ENCODE assay signal across 8 cellular contexts in the genomic region with DNA sequence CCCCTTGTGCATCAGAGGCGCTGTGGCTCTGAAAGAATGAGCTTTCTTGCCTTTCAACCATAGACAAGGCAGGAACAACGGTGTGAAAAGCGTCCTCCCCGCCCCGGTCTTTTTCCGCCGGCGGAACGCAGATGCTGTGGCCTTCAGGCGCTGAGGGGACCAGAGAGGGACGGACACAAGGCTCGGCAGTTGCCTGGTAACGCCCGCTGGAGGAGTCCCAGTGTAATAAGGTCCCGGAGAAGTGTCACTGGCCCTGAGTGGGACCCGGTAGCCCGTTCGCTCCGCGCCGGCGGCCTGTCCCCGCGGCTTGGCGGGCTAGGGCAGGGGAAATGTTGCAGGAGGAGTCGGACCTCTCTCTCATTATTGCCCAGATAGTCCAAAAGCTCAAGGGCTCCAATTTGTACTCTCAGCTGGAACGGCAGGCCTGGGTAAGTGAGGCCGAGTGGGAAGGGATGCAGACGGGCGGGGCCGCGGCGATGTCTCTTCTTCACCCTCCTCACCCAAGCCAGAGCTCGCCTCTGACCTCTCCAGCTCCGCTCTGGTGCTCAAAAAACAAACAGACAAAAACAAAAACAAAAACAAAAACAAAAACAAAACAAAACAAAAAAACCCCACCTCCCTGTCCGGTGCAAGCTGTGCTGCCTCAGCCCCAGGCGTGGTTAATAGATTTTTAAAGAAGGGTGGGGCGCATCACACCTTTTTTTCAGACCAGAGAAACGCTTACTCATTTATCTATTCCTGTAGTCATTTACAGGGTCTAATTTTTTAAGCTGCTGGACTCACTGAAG. TPM values are rescaled to one million over a fixed set of nuclear protein-coding genes. Genes with fewer than 3 reads are reported as not detected.
DNase-seq lines count a peak whose midpoint lies in the region; ATAC-seq and TF ChIP-seq lines count a peak whose summit lies in the region.

A gene with protein sequence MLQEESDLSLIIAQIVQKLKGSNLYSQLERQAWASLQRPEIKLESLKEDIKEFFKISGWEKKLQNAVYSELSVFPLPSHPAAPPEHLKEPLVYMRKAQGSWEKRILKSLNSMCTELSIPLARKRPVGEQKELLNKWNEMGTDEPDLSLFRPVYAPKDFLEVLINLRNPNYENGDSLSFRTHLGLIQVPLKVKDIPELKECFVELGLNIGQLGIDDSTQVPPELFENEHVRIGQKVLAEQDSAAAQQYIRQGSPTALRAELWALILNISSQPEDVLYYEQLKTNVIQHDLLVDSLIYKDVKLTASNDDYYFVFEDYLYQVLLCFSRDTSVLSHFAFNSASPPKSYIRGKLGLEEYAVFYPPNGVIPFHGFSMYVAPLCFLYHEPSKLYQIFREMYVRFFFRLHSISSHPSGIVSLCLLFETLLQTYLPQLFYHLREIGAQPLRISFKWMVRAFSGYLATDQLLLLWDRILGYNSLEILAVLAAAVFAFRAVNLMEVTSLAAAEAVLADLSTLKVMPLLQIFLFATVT (plus strand): TSS at position 220 of the 788 bp plus-strand sequence. CDS start 110 bp downstream, at position 330.

- no peaks in the 10 kb centered on the region for H3K27me3 ChIP-seq in GM23338 (ENCODE audit: insufficient read depth)

- H3K27ac ChIP-seq in GM23338 (ENCODE audit: low read depth): peak within 1 kb of the TSS; percentile 67

- H3K27me3 Mint-ChIP-seq in GM23338 (ENCODE audit: insufficient read depth, low read depth, poor library complexity): no peaks in the 10 kb centered on the region
- peaks cover 3% of the 10 kb centered on the region for H3K27me3 Mint-ChIP-seq in activated T-helper 17 cell treated with anti-CD3 and anti-CD28 coated beads, Interleukin-2, amount 50 U/mL, for 72 hours
- no peaks in the 10 kb centered on the region for H3K27me3 Mint-ChIP-seq in natural killer cell (ENCODE audit: low read depth in 2 of 2)

- peak within 1 kb of the TSS; percentile 87 for H3K4me3 ChIP-seq in GM23338

- H3K4me3 Mint-ChIP-seq in GM23338 (peak within 1 kb of the TSS; percentile 94), natural killer cell (peak within 1 kb of the TSS; percentile 98)
- H3K4me3 Mint-ChIP-seq in activated T-helper 17 cell treated with anti-CD3 and anti-CD28 coated beads, Interleukin-2, amount 50 U/mL, for 72 hours: peak within 1 kb of the TSS; percentile 97

- no peaks in the 10 kb centered on the region for H3K79me2 ChIP-seq in GM23338 (replicated peaks; ENCODE audit: insufficient read depth)

- TF ChIP-seq CTCF in GM23338 (conservative IDR thresholded peaks at IDR 0.05; ENCODE audit: low read depth in 2 of 2) (peak in 1 of 2 experiments; percentile 24; a peak in 1 of 4 replicates), natural killer cell (IDR thresholded peaks at IDR 0.05) (no peak)

- H3K9me3 Mint-ChIP-seq in GM23338 (no peaks in the 10 kb centered on the region), natural killer cell (no peaks in the 10 kb centered on the region)
- H3K9me3 Mint-ChIP-seq in activated T-helper 17 cell treated with anti-CD3 and anti-CD28 coated beads, Interleukin-2, amount 50 U/mL, for 72 hours: no peaks in the 10 kb centered on the region

- H3K4me1 Mint-ChIP-seq in GM23338 (peaks cover 9% of the 10 kb centered on the region), natural killer cell (peaks cover 30 to 39% of the 10 kb centered on the region in 2 donors)
- peaks cover 7% of the 10 kb centered on the region for H3K4me1 Mint-ChIP-seq in activated T-helper 17 cell treated with anti-CD3 and anti-CD28 coated beads, Interleukin-2, amount 50 U/mL, for 72 hours

- H4K20me1 ChIP-seq in GM23338 (replicated peaks; ENCODE audit: insufficient read depth): no peaks in the 10 kb centered on the region

- peak; percentile 100 for ATAC-seq in GM23338
- ATAC-seq in activated T-helper 17 cell treated with anti-CD3 and anti-CD28 coated beads, Interleukin-2, amount 50 U/mL, for 72 hours (replicated peaks): peak; percentile 97
- peak; percentile 90 to 97 (median 94) for ATAC-seq in natural killer cell

- no peaks in the 10 kb centered on the region for H3K9me2 ChIP-seq in GM23338 (ENCODE audit: insufficient read depth)

- DNase-seq in Daoy (ENCODE audit: low read depth) (peak; percentile 90), GM23338 (ENCODE audit: low spot score) (peak; percentile 92), Kasumi-1 (lab: John Stamatoyannopoulos, UW) (peak; percentile 93 to 94), RKO (ENCODE audit: low spot score) (peak; percentile 92), fibroblast of peridontal ligament (ENCODE audit: extremely low read depth) (peak; percentile 85), natural killer cell (peak; percentile 81)
- peak; percentile 82 for DNase-seq in stimulated activated naive CD4-positive, alpha-beta T cell treated with Interleukin-2 at 50 U/mL for 16 hours (lab: John Stamatoyannopoulos, UW)

- H3K4me1 ChIP-seq in GM23338 (ENCODE audit: insufficient read depth): peaks cover 6% of the 10 kb centered on the region

- intact Hi-C loops in natural killer cell (cut with micrococcal nuclease): loop anchor here (5.0 kb wide), 3 partner anchors 138 to 433 kb away; a partner anchor contains a TSS

- H3K36me3 ChIP-seq in GM23338 (ENCODE audit: insufficient read depth): no peaks in the 10 kb centered on the region

- H3K36me3 Mint-ChIP-seq in GM23338 (ENCODE audit: low read depth): no peaks in the 10 kb centered on the region
- no peaks in the 10 kb centered on the region for H3K36me3 Mint-ChIP-seq in activated T-helper 17 cell treated with anti-CD3 and anti-CD28 coated beads, Interleukin-2, amount 50 U/mL, for 72 hours (ENCODE audit: low read depth)
- peaks cover 5% of the 10 kb centered on the region for H3K36me3 Mint-ChIP-seq in natural killer cell

- peak within 1 kb of the TSS; percentile 95 for H2AFZ ChIP-seq in GM23338

- H3K27ac Mint-ChIP-seq in GM23338 (peak within 1 kb of the TSS; percentile 58; the same call in 1 of the 2 replicates), natural killer cell (peak within 1 kb of the TSS; percentile 90 to 97)
- peak within 1 kb of the TSS; percentile 96 for H3K27ac Mint-ChIP-seq in activated T-helper 17 cell treated with anti-CD3 and anti-CD28 coated beads, Interleukin-2, amount 50 U/mL, for 72 hours

- peak within 1 kb of the TSS; percentile 76 for H3K4me2 ChIP-seq in GM23338

- H3F3A ChIP-seq in GM23338 (replicated peaks; ENCODE audit: low read depth): no peaks in the 10 kb centered on the region

TF ChIP-seq in GM23338, 12 proteins besides CTCF, POLR2A, EP300 and RAD21 (continues in another document):
- TF ChIP-seq EZH2phosphoT487 (IDR thresholded peaks at IDR 0.05; ENCODE audit: unreplicated experiment) (no peak), JUNB (IDR thresholded peaks at IDR 0.05; ENCODE audit: unreplicated experiment) (no peak), EZH2 (IDR thresholded peaks at IDR 0.05; ENCODE audit: low read depth, unreplicated experiment) (no peak), ZNF114 (CRISPR knock-in tag; IDR thresholded peaks at IDR 0.05) (no peak), POLR2AphosphoS5 (IDR thresholded peaks at IDR 0.05; ENCODE audit: low read depth) (peak; percentile 74; the same call in 1 of the 2 replicates)

RNA-seq across cellular contexts. Expression of the gene that starts here (rescaled TPM):
- total RNA-seq in Daoy (2014; rRNA removed; shearing (Covaris generic)): 22.7 and 49.4 TPM in 2 replicates
- total RNA-seq in GM23338 (2014; rRNA removed; shearing (Covaris generic)): 4.0 and 4.3 TPM in 2 replicates
- 1.1 and 1.9 TPM in 2 replicates for polyA plus RNA-seq in GM23338 (2016; fragmentation: Nextera tagmentation; extraction: Ambion mirVana)
- 1 to 10 TPM; 3.4 to 4.0 TPM for total RNA-seq in activated T-helper 17 cell treated with anti-CD3 and anti-CD28 coated beads, Interleukin-2, amount 50 U/mL, for 72 hours
- 10 to 100 TPM; 13.0 to 21.3 (median 16.8) TPM for total RNA-seq in natural killer cell

Comparison
In these comparisons a context has a peak if more than half of its experiments do, and no peak if none do; other contexts are left out.
1. Peak in every context shown above with its lines: DNase-seq, ATAC-seq, H3K4me3 ChIP-seq and H3K27ac ChIP-seq.